Comparison of ENCODE assay signal across 23 cellular contexts in genomic region chr1:233675394-233675793, GRCh38.
"Had no signal": no experiment of that assay in that cellular context is flagged by ENCODE, and none has a peak within 500 bp of the region (broad histone marks: within the 10 kb centered on the region; RNA-seq: fewer than 3 reads in every experiment).

No MANE protein-coding gene starts in this region.

- ATAC-seq: activated CD4-positive, alpha-beta T cell treated with anti-CD3 and anti-CD28 coated beads for 36 hours; activated CD8-positive, alpha-beta memory T cell treated with anti-CD3 and anti-CD28 coated beads, Interleukin-2, amount 10 ng/mL, durations not matched to agents 7 days and 5 days; body of pancreas had no signal

- FAIRE-seq: endometrium, keratinocyte had no signal

- H3K36me3 ChIP-seq: colonic mucosa, WERI-Rb-1 had no signal

- DNase-seq: activated CD4-positive, alpha-beta memory T cell treated with anti-CD3 and anti-CD28 coated beads for 36 hours; activated CD4-positive, alpha-beta T cell treated with anti-CD3 and anti-CD28 coated beads for 36 hours; activated CD8-positive, alpha-beta memory T cell treated with anti-CD3 and anti-CD28 coated beads, Interleukin-2, amount 10 ng/mL, durations not matched to agents 7 days and 5 days; activated naive CD4-positive, alpha-beta T cell; activated naive CD8-positive, alpha-beta T cell treated with anti-CD3 and anti-CD28 coated beads, Interleukin-2, amount 10 ng/mL, durations not matched to agents 7 days and 5 days; amygdala; body of pancreas; central memory CD4-positive, alpha-beta T cell; colonic mucosa; erythroblast; foreskin melanocyte; glutamatergic neuron; hypothalamus; occipital lobe; posterior cingulate gyrus; stimulated activated CD4-positive, alpha-beta T cell treated with anti-CD3 and anti-CD28 coated beads, Interleukin-12 subunit alpha, Interleukin-12 subunit beta, amount 100 ng/mL, for 4 hours; stimulated activated CD4-positive, alpha-beta T cell treated with anti-CD3 and anti-CD28 coated beads, Interleukin-1b, Interleukin-23, amount 100 ng/mL, for 48 hours; stimulated activated CD8-positive, alpha-beta memory T cell treated with anti-CD3 and anti-CD28 coated beads, Interleukin-4, amount 100 ng/mL, for 48 hours; stimulated activated naive CD4-positive, alpha-beta T cell; WERI-Rb-1 had no signal

- H3K9me3 ChIP-seq: body of pancreas, colonic mucosa had no signal

- H3K4me3 ChIP-seq: body of pancreas, colonic mucosa, lung had no signal

- H3K4me1 ChIP-seq: colonic mucosa had no signal

- H3K27me3 ChIP-seq: body of pancreas, colonic mucosa had no signal

- H3K27ac ChIP-seq: body of pancreas, colonic mucosa, WERI-Rb-1 had no signal
